ENCODE assay signal across 20 cellular contexts in genomic region chr1:246032984-246033383, GRCh38.
"Had no signal": no experiment of that assay in that cellular context is flagged by ENCODE, and none has a peak within 500 bp of the region (broad histone marks: within the 10 kb centered on the region; RNA-seq: fewer than 3 reads in every experiment).

No MANE protein-coding gene starts in this region.

- FAIRE-seq: RCC 7860 had no signal

- DNase-seq: IMR-90, Karpas-422, KG1, MM.1S, NCI-H1092 treated with DMSO at 0.1 percent for 48 hours, NCI-H1436, NCI-H187, NCI-H2029, NCI-H2081 treated with DMSO at 0.1 percent for 48 hours, NCI-H226, NCI-H446, NCI-H510A, NCI-H524 treated with DMSO at 0.1 percent for 48 hours, NCI-H774, Right ventricle myocardium superior, RPMI8226, SIG-M5 had no signal

- H3K27me3 ChIP-seq: SJSA1 had no signal

- H3K27ac ChIP-seq: SJSA1, SK-N-MC had no signal

- H3K9me3 ChIP-seq: SJSA1 had no signal

- H3K4me1 ChIP-seq: SJSA1 had no signal

- H3K36me3 ChIP-seq: SJSA1 had no signal

- H3K4me3 ChIP-seq: SJSA1, SK-N-MC had no signal
